8 cellular contexts compared by ENCODE assay signal in genomic region chr10:103833731-103834365, GRCh38. TPM values are rescaled to one million over a fixed set of nuclear protein-coding genes. Genes with fewer than 3 reads are reported as not detected.
DNase-seq lines count a peak whose midpoint lies in the region; ATAC-seq and TF ChIP-seq lines count a peak whose summit lies in the region.
"Had no signal": no experiment of that assay in that cellular context is flagged by ENCODE, and none has a peak within 500 bp of the region (broad histone marks: within the 10 kb centered on the region; RNA-seq: fewer than 3 reads in every experiment).

No MANE protein-coding gene starts in this region.

- H3K27me3 ChIP-seq in Loucy (ENCODE audit: insufficient read depth, low read length, poor library complexity, severe bottlenecking) (no peaks in the 10 kb centered on the region), esophagus muscularis mucosa (no peaks in the 10 kb centered on the region), mesendoderm (ENCODE audit: insufficient read depth, low read length, poor library complexity) (no peaks in the 10 kb centered on the region), upper lobe of left lung (no peaks in the 10 kb centered on the region)

- TF ChIP-seq POLR2A in esophagus muscularis mucosa (IDR thresholded peaks at IDR 0.05; ENCODE audit: low read depth) (no peak), upper lobe of left lung (IDR thresholded peaks at IDR 0.05) (no peak)

- H3K79me1 ChIP-seq in mesendoderm (ENCODE audit: low read length), result peaks cover 26% of the 10 kb centered on the region

- TF ChIP-seq EP300 in esophagus muscularis mucosa (IDR thresholded peaks at IDR 0.05) (no peak), upper lobe of left lung (IDR thresholded peaks at IDR 0.05) (no peak)

- peaks cover 24% of the 10 kb centered on the region for H3K27me3 Mint-ChIP-seq in T-helper 2 cell treated with Interferon-gamma antibody and Interleukin-4, amounts not matched to agents 5 μg/mL and 100 μg/mL, for 36 hours (ENCODE audit: low read depth)

- no peaks in the 10 kb centered on the region for H3K36me3 ChIP-seq in Loucy (ENCODE audit: insufficient read depth, low read length)
- no peaks in the 10 kb centered on the region for H3K36me3 ChIP-seq in esophagus muscularis mucosa
- H3K36me3 ChIP-seq in mesendoderm (ENCODE audit: control insufficient read depth, insufficient read depth, low read length), result no peaks in the 10 kb centered on the region
- no peaks in the 10 kb centered on the region for H3K36me3 ChIP-seq in upper lobe of left lung

- H3K4me1 ChIP-seq in Loucy (ENCODE audit: insufficient read depth, low read length, poor library complexity, severe bottlenecking) (peaks cover 41% of the 10 kb centered on the region), esophagus muscularis mucosa (peaks cover 32 to 63% (median 48%) of the 10 kb centered on the region in 4 donors), mesendoderm (ENCODE audit: control insufficient read depth, low read depth, low read length) (peaks cover 51% of the 10 kb centered on the region), upper lobe of left lung (peaks cover 27 to 47% (median 35%) of the 10 kb centered on the region in 4 donors)

- H2BK5ac ChIP-seq in mesendoderm (ENCODE audit: low read length), result peak overlapping the region; percentile 74

- H3K79me2 ChIP-seq in Loucy (ENCODE audit: insufficient read depth, low read length) (peaks cover 68% of the 10 kb centered on the region), mesendoderm (ENCODE audit: control insufficient read depth, insufficient read depth, low read length) (peaks cover 32% of the 10 kb centered on the region)

- H3K27ac ChIP-seq in esophagus muscularis mucosa (replicated peaks in 1 of 4) (peak overlapping the region; percentile 6 to 71 (median 44)), mesendoderm (ENCODE audit: low read depth, low read length) (peak overlapping the region; percentile 82), upper lobe of left lung (peak overlapping the region; percentile 23 to 55 (median 47))

- TF ChIP-seq CTCF in Loucy (conservative IDR thresholded peaks at IDR 0.05; ENCODE audit: low read length) (no peak), esophagus muscularis mucosa (IDR thresholded peaks at IDR 0.05) (no peak), upper lobe of left lung (IDR thresholded peaks at IDR 0.05) (no peak)

- no peak overlapping the region for H3K27ac Mint-ChIP-seq in T-helper 2 cell treated with Interferon-gamma antibody and Interleukin-4, amounts not matched to agents 5 μg/mL and 100 μg/mL, for 36 hours

- H3K18ac ChIP-seq in mesendoderm (ENCODE audit: low read length), result peak overlapping the region; percentile 65

- no peak overlapping the region for H4K8ac ChIP-seq in mesendoderm (ENCODE audit: low read depth, low read length)

- H2BK15ac ChIP-seq in mesendoderm (replicated peaks; ENCODE audit: low read depth), result no peak overlapping the region

- peak overlapping the region; percentile 15 for H3K4me2 ChIP-seq in Loucy (ENCODE audit: low read depth, low read length, poor library complexity, severe bottlenecking)
- H3K4me2 ChIP-seq in mesendoderm (ENCODE audit: low read length), result no peak overlapping the region

- H3K4me3 Mint-ChIP-seq in T-helper 2 cell treated with Interferon-gamma antibody and Interleukin-4, amounts not matched to agents 5 μg/mL and 100 μg/mL, for 36 hours, result no peak overlapping the region

- intact Hi-C loops in esophagus muscularis mucosa (cut with DNase I), result no loop called here

- H3K36me3 Mint-ChIP-seq in T-helper 2 cell treated with Interferon-gamma antibody and Interleukin-4, amounts not matched to agents 5 μg/mL and 100 μg/mL, for 36 hours (ENCODE audit: low read depth), result no peaks in the 10 kb centered on the region

- H3K9me3 Mint-ChIP-seq in T-helper 2 cell treated with Interferon-gamma antibody and Interleukin-4, amounts not matched to agents 5 μg/mL and 100 μg/mL, for 36 hours, result peaks cover 3% of the 10 kb centered on the region

- H3K9ac ChIP-seq in Loucy (ENCODE audit: low read depth, low read length, poor library complexity, severe bottlenecking) (peak overlapping the region; percentile 3), mesendoderm (ENCODE audit: low read length) (peak overlapping the region; percentile 14)

- no peaks in the 10 kb centered on the region for H3K9me2 ChIP-seq in Loucy (replicated peaks; ENCODE audit: low read depth, low read length)

- H3F3A ChIP-seq in Loucy (ENCODE audit: low read depth), result no peaks in the 10 kb centered on the region

- H3K4me3 ChIP-seq in Loucy (ENCODE audit: low read length, poor library complexity, severe bottlenecking) (no peak overlapping the region), esophagus muscularis mucosa (no peak overlapping the region), mesendoderm (ENCODE audit: low read length) (no peak overlapping the region), upper lobe of left lung (no peak overlapping the region)

- H2AFZ ChIP-seq in Loucy (ENCODE audit: low read length), result no peak overlapping the region

- H4K20me1 ChIP-seq in Loucy (ENCODE audit: insufficient read depth, low read length, poor library complexity, severe bottlenecking), result no peaks in the 10 kb centered on the region

- peak in 1 of 2 donors; percentile 50 for ATAC-seq in upper lobe of left lung (ENCODE audit: low FRiP score in 2 of 2)
- ATAC-seq in HG03095 (IDR thresholded peaks at IDR 0.05; ENCODE audit: unreplicated experiment), result no peak

- no peaks in the 10 kb centered on the region for H3K4me1 Mint-ChIP-seq in T-helper 2 cell treated with Interferon-gamma antibody and Interleukin-4, amounts not matched to agents 5 μg/mL and 100 μg/mL, for 36 hours (ENCODE audit: low read depth)

- H2BK120ac ChIP-seq in mesendoderm (ENCODE audit: low read depth, low read length), result peak overlapping the region; percentile 21

- 62% methylated on average over 5 of the region's 5 CpGs for WGBS in esophagus muscularis mucosa
- WGBS in mesendoderm (ENCODE audit: extremely low coverage, insufficient coverage, low lambda C conversion rate), result no CpG with 5 or more reads among the region's 5 CpGs
- WGBS in upper lobe of left lung, 2 donors, result 56 to 59% methylated on average over 5 of the region's 5 CpGs

- DNase-seq in esophagus muscularis mucosa (ENCODE audit: extremely low spot score) (no peak), mesendoderm (peak; percentile 89), upper lobe of left lung (no peak)
- DNase-seq in T-helper 2 cell treated with Interferon-gamma antibody and Interleukin-4, amounts not matched to agents 5 μg/mL and 100 μg/mL, for 36 hours (ENCODE audit: low spot score), result no peak
- DNase-seq in stimulated activated CD4-positive, alpha-beta T cell treated with anti-CD3 and anti-CD28 coated beads, Interleukin-4, amount 100 ng/mL, for 24 hours, result no peak
- DNase-seq: NCI-H146 had no signal

- H3K56ac ChIP-seq in mesendoderm (ENCODE audit: low read length), result peak overlapping the region; percentile 78

- H2AK5ac ChIP-seq in mesendoderm (ENCODE audit: low read length), result peak overlapping the region; percentile 86

- peak overlapping the region; percentile 54 for H3K23ac ChIP-seq in mesendoderm (ENCODE audit: low read length)

- H3K9me3 ChIP-seq in Loucy (ENCODE audit: insufficient read depth, low read depth, low read length) (peaks cover 4% of the 10 kb centered on the region; the same call in 1 of the 2 replicates), esophagus muscularis mucosa (no peaks in the 10 kb centered on the region), upper lobe of left lung (peaks cover 0 to 3% (median 0%) of the 10 kb centered on the region in 4 donors)

- peak overlapping the region; percentile 39 for H3K4ac ChIP-seq in mesendoderm (ENCODE audit: low read depth, low read length)

- no peak overlapping the region for H4K5ac ChIP-seq in mesendoderm (ENCODE audit: low read length)

RNA-seq across cellular contexts. Expression of gene SH3PXD2A, which starts 21.5 kb away (rescaled TPM):
- 10 to 100 TPM; 30.5 to 69.3 (median 40.0) TPM for total RNA-seq in esophagus muscularis mucosa
- 7.7 TPM for polyA plus RNA-seq in mesendoderm (2013, experiment 1 of 2)
- polyA plus RNA-seq in mesendoderm (2013, experiment 2 of 2), result 7.8 TPM
- 10 to 100 TPM; 19.6 to 42.2 (median 30.8) TPM for total RNA-seq in upper lobe of left lung
